Comparison of ENCODE assay signal across 1 cellular context in the genomic region with DNA sequence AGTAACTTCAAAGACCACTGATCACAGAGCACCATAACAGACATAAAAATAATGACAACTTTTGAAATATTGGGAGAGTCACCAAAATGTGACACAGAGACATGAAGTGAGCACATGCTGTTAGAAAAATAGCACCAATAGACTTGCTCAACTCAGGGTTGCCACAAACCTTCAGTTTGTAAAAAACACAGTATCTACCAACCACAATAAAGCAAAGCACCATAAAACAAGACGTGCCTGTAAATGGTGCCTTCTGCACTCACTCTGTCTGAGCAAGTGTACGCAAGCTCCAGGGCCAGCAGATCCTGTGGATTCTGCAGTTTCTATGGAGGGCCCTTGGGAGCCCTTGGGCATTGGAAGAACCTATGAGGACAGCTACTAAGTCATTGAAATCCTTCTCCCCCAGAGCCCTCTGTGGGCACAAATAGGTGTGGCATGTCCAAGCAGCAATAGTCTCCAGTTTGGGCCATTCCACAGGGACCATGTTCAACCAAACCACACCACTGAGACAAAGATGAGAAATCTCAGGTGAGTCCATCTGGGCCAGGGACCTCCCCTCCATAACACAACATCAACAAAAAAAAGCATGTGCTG.
TF ChIP-seq lines count a peak whose summit lies in the region.

No MANE protein-coding gene starts in this region.

TF ChIP-seq in HCT116, 20 proteins besides CTCF, POLR2A, EP300 and RAD21 (continued from another document):
- TF ChIP-seq ZNF274 (IDR thresholded peaks at IDR 0.05; ENCODE audit: low read depth, low read length) (no peak), FOSL1 (IDR thresholded peaks at IDR 0.05; ENCODE audit: low read depth) (no peak), CEBPB (IDR thresholded peaks at IDR 0.05; ENCODE audit: low read depth) (no peak), EGR1 (IDR thresholded peaks at IDR 0.05; ENCODE audit: low read depth) (no peak), YY1 (IDR thresholded peaks at IDR 0.05; ENCODE audit: extremely low read depth, insufficient replicate concordance, low read depth, low read length) (no peak), ZFX (IDR thresholded peaks at IDR 0.05) (no peak), SP1 (IDR thresholded peaks at IDR 0.05; ENCODE audit: low read depth) (no peak), CBX3 (IDR thresholded peaks at IDR 0.05; ENCODE audit: low read depth) (no peak), EZH2phosphoT487 (IDR thresholded peaks at IDR 0.05; ENCODE audit: borderline replicate concordance) (no peak), JUND (IDR thresholded peaks at IDR 0.05) (no peak)
- TF ChIP-seq, protein P1, sequence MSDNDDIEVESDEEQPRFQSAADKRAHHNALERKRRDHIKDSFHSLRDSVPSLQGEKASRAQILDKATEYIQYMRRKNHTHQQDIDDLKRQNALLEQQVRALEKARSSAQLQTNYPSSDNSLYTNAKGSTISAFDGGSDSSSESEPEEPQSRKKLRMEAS (IDR thresholded peaks at IDR 0.05) = no peak
- TF ChIP-seq, protein P2, sequence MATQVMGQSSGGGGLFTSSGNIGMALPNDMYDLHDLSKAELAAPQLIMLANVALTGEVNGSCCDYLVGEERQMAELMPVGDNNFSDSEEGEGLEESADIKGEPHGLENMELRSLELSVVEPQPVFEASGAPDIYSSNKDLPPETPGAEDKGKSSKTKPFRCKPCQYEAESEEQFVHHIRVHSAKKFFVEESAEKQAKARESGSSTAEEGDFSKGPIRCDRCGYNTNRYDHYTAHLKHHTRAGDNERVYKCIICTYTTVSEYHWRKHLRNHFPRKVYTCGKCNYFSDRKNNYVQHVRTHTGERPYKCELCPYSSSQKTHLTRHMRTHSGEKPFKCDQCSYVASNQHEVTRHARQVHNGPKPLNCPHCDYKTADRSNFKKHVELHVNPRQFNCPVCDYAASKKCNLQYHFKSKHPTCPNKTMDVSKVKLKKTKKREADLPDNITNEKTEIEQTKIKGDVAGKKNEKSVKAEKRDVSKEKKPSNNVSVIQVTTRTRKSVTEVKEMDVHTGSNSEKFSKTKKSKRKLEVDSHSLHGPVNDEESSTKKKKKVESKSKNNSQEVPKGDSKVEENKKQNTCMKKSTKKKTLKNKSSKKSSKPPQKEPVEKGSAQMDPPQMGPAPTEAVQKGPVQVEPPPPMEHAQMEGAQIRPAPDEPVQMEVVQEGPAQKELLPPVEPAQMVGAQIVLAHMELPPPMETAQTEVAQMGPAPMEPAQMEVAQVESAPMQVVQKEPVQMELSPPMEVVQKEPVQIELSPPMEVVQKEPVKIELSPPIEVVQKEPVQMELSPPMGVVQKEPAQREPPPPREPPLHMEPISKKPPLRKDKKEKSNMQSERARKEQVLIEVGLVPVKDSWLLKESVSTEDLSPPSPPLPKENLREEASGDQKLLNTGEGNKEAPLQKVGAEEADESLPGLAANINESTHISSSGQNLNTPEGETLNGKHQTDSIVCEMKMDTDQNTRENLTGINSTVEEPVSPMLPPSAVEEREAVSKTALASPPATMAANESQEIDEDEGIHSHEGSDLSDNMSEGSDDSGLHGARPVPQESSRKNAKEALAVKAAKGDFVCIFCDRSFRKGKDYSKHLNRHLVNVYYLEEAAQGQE (IDR thresholded peaks at IDR 0.05; ENCODE audit: low read depth) = no peak
- TF ChIP-seq, protein P3, sequence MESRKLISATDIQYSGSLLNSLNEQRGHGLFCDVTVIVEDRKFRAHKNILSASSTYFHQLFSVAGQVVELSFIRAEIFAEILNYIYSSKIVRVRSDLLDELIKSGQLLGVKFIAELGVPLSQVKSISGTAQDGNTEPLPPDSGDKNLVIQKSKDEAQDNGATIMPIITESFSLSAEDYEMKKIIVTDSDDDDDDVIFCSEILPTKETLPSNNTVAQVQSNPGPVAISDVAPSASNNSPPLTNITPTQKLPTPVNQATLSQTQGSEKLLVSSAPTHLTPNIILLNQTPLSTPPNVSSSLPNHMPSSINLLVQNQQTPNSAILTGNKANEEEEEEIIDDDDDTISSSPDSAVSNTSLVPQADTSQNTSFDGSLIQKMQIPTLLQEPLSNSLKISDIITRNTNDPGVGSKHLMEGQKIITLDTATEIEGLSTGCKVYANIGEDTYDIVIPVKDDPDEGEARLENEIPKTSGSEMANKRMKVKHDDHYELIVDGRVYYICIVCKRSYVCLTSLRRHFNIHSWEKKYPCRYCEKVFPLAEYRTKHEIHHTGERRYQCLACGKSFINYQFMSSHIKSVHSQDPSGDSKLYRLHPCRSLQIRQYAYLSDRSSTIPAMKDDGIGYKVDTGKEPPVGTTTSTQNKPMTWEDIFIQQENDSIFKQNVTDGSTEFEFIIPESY (IDR thresholded peaks at IDR 0.05; ENCODE audit: extremely low read depth, insufficient replicate concordance, low read length) = no peak
- TF ChIP-seq, protein P4, sequence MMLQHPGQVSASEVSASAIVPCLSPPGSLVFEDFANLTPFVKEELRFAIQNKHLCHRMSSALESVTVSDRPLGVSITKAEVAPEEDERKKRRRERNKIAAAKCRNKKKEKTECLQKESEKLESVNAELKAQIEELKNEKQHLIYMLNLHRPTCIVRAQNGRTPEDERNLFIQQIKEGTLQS (IDR thresholded peaks at IDR 0.05) = no peak
